Comparison of ENCODE assay signal across 23 cellular contexts in the genomic region with DNA sequence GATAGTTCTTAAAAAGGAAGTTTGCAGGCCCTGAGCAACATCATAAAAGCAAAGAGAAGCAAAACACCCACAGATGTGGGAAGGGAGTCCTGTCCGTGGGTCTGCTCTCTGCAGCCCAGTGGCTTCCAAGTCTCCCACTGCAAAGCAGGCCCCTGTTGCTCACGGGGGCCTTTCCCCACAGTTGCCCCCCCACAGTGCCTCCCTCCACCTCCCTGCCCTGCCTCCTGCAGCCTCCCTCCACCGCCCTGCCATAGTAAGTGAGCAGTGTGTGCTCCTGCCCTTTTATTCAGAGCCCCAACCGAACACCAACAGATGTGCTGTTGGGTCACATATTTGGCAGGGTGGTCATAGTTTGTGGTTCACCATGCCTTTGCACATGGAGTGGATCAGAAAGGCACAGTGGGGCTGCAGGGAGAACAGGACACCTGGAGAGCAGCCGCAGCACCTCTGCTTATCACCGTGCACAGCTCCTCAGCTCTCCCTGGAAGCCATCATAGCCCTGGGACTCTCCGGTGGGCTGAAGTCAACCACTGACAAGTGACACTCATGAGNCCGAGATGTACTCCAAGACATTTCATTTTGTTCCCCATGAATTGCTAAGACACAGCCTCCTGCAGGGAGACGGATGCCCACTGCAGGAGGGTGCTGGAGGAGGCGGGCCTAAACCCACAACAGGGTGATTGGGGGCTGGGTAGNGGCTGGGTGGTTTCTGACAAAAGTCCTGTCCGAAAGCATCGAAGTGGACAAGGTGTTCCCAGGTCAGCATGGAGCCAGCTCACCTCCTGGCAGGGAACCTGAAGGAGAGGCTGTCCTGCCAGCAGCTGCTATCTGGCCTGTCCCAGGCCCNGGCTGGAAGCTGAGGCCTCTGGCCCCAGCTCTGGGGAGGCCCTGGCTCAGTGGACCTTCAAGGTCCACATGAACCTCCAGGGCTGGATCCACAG.
A peak's percentile ranks its signal among the peaks of the same experiment; 100 is the strongest.
DNase-seq lines count a peak whose midpoint lies in the region; ATAC-seq and TF ChIP-seq lines count a peak whose summit lies in the region.
"Had no signal": no experiment of that assay in that cellular context is flagged by ENCODE, and none has a peak within 500 bp of the region (broad histone marks: within the 10 kb centered on the region; RNA-seq: fewer than 3 reads in every experiment).

No MANE protein-coding gene starts in this region.

- CTCF ChIA-PET in T-cell (lab: Charles Lee): no interaction called here

- intact Hi-C loops in cardiac septum (cut with DNase I): no loop called here
- intact Hi-C loops in Right ventricle myocardium inferior (cut with DNase I): loop anchor here (5.0 kb wide), 1 partner anchor 34 kb away; no protein-coding TSS in a partner anchor
- intact Hi-C loops in left ventricle myocardium superior (cut with micrococcal nuclease): no loop called here

- H3K27me3 Mint-ChIP-seq in osteocyte (ENCODE audit: unreplicated experiment): no peaks in the 10 kb centered on the region
- no peaks in the 10 kb centered on the region for H3K27me3 Mint-ChIP-seq in type B pancreatic cell
- H3K27me3 Mint-ChIP-seq in T-cell: no peaks in the 10 kb centered on the region
- H3K27me3 Mint-ChIP-seq: brain had no signal

- DNase-seq in cardiac septum (ENCODE audit: low spot score): peak; percentile 68
- no peak for DNase-seq in Right ventricle myocardium inferior (ENCODE audit: missing footprints)
- DNase-seq in left ventricle myocardium superior: no peak
- DNase-seq in osteocyte (ENCODE audit: extremely low spot score, unreplicated experiment): peak; percentile 80
- DNase-seq in type B pancreatic cell (ENCODE audit: extremely low spot score, unreplicated experiment): peak; percentile 43
- DNase-seq in T-cell: no peak
- no peak for DNase-seq in NCI-H1436 (lab: John Stamatoyannopoulos, UW)
- DNase-seq: activated CD4-positive, alpha-beta T cell treated with anti-CD3 and anti-CD28 coated beads, Interleukin-2, amount 10 ng/mL, durations not matched to agents 24 days and 14 days; BE2C; DND-41; effector memory CD4-positive, alpha-beta T cell; foreskin keratinocyte; H7; Kasumi-1; lower lobe of right lung; NCI-H1930; NCI-H2227 treated with DMSO at 0.1 percent for 48 hours; RPMI8226 had no signal

- no peaks in the 10 kb centered on the region for H3K36me3 Mint-ChIP-seq in osteocyte (ENCODE audit: unreplicated experiment)
- no peaks in the 10 kb centered on the region for H3K36me3 Mint-ChIP-seq in type B pancreatic cell
- H3K36me3 Mint-ChIP-seq in T-cell: no peaks in the 10 kb centered on the region
- H3K36me3 Mint-ChIP-seq: brain; neural progenitor cell; stimulated activated effector memory CD8-positive, alpha-beta T cell treated with anti-CD3 and anti-CD28 coated beads, Interleukin-12 subunit alpha, Interleukin-12 subunit beta, amount 100 ng/mL, for 72 hours had no signal

- peaks cover 5% of the 10 kb centered on the region for H3K4me1 Mint-ChIP-seq in osteocyte (ENCODE audit: unreplicated experiment)
- no peaks in the 10 kb centered on the region for H3K4me1 Mint-ChIP-seq in type B pancreatic cell (ENCODE audit: unreplicated experiment)
- no peaks in the 10 kb centered on the region for H3K4me1 Mint-ChIP-seq in T-cell
- H3K4me1 Mint-ChIP-seq: activated CD4-positive, alpha-beta T cell treated with anti-CD3 and anti-CD28 coated beads, Interleukin-2, amount 10 ng/mL, durations not matched to agents 24 days and 14 days; stimulated activated effector memory CD8-positive, alpha-beta T cell treated with anti-CD3 and anti-CD28 coated beads, Interleukin-12 subunit alpha, Interleukin-12 subunit beta, amount 100 ng/mL, for 72 hours had no signal

- POLR2A ChIA-PET in T-cell (lab: Charles Lee): no interaction called here

- no peaks in the 10 kb centered on the region for H3K9me3 Mint-ChIP-seq in osteocyte (ENCODE audit: unreplicated experiment)
- no peaks in the 10 kb centered on the region for H3K9me3 Mint-ChIP-seq in type B pancreatic cell
- no peaks in the 10 kb centered on the region for H3K9me3 Mint-ChIP-seq in T-cell
- H3K9me3 Mint-ChIP-seq: activated CD4-positive, alpha-beta T cell treated with anti-CD3 and anti-CD28 coated beads, Interleukin-2, amount 10 ng/mL, durations not matched to agents 24 days and 14 days; brain; neural progenitor cell; stimulated activated effector memory CD8-positive, alpha-beta T cell treated with anti-CD3 and anti-CD28 coated beads, Interleukin-12 subunit alpha, Interleukin-12 subunit beta, amount 100 ng/mL, for 72 hours had no signal

- TF ChIP-seq CTCF in osteocyte (IDR thresholded peaks at IDR 0.05): no peak
- TF ChIP-seq CTCF in type B pancreatic cell (conservative IDR thresholded peaks at IDR 0.05): no peak

- ATAC-seq in Right ventricle myocardium inferior: no peak
- peak; percentile 35 for ATAC-seq in left ventricle myocardium superior
- no peak for ATAC-seq in T-cell (replicated peaks in 1 of 4)
- ATAC-seq in HG03469 (IDR thresholded peaks at IDR 0.05; ENCODE audit: unreplicated experiment): no peak
- ATAC-seq: foreskin keratinocyte; lower lobe of right lung; SK-N-SH treated with all-trans-retinoic acid at 6 μM for 48 hours; stimulated activated effector memory CD8-positive, alpha-beta T cell treated with anti-CD3 and anti-CD28 coated beads, Interleukin-12 subunit alpha, Interleukin-12 subunit beta, amount 100 ng/mL, for 72 hours had no signal

- H3K27ac Mint-ChIP-seq in osteocyte (ENCODE audit: unreplicated experiment): no peak overlapping the region
- H3K27ac Mint-ChIP-seq in type B pancreatic cell: no peak overlapping the region
- H3K27ac Mint-ChIP-seq in T-cell: no peak overlapping the region
- H3K27ac Mint-ChIP-seq: activated CD4-positive, alpha-beta T cell treated with anti-CD3 and anti-CD28 coated beads, Interleukin-2, amount 10 ng/mL, durations not matched to agents 24 days and 14 days; brain; neural progenitor cell; stimulated activated effector memory CD8-positive, alpha-beta T cell treated with anti-CD3 and anti-CD28 coated beads, Interleukin-12 subunit alpha, Interleukin-12 subunit beta, amount 100 ng/mL, for 72 hours had no signal

- H3K4me3 Mint-ChIP-seq in osteocyte (ENCODE audit: unreplicated experiment) (no peak overlapping the region), type B pancreatic cell (no peak overlapping the region), T-cell (no peak overlapping the region)
- H3K4me3 Mint-ChIP-seq: activated CD4-positive, alpha-beta T cell treated with anti-CD3 and anti-CD28 coated beads, Interleukin-2, amount 10 ng/mL, durations not matched to agents 24 days and 14 days; brain; neural progenitor cell; stimulated activated effector memory CD8-positive, alpha-beta T cell treated with anti-CD3 and anti-CD28 coated beads, Interleukin-12 subunit alpha, Interleukin-12 subunit beta, amount 100 ng/mL, for 72 hours had no signal

Comparison
In these comparisons a context has a peak if more than half of its experiments do, and no peak if none do; other contexts are left out.
1. DNase-seq: peak in cardiac septum (single experiment), osteocyte (single experiment) and type B pancreatic cell (single experiment); none in Right ventricle myocardium inferior (single experiment), left ventricle myocardium superior (single experiment), T-cell (0 of 34) and NCI-H1436 (single experiment).